Comparison of ENCODE assay signal across 20 cellular contexts in the genomic region with DNA sequence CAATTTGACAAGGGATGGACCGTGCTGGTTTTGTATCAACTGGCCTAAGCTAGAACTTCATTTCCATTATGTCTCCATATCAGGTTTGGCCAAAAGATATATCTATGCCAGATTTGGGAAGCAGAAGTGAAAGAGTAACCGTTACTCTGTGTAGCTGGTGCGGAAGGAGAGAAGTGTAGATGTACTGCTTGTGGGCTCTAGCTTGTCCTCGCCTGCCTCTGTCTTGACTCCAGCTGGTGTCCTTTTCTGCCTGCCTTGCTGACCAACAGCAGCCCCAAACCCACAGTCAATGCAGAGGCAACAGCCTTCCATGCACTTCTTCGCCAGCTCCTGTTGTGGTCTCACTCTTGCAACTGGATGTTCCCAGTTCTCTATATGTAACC.
DNase-seq lines count a peak whose midpoint lies in the region; ATAC-seq and TF ChIP-seq lines count a peak whose summit lies in the region.
"Had no signal": no experiment of that assay in that cellular context is flagged by ENCODE, and none has a peak within 500 bp of the region (broad histone marks: within the 10 kb centered on the region; RNA-seq: fewer than 3 reads in every experiment).

No MANE protein-coding gene starts in this region.

- no peak for TF ChIP-seq POLR2A in testis (IDR thresholded peaks at IDR 0.05)

- no peaks in the 10 kb centered on the region for H3K79me2 ChIP-seq in GM23338 (replicated peaks; ENCODE audit: insufficient read depth)

- WGBS in testis, 2 donors: 53 to 74% methylated on average over 5 of the region's 5 CpGs

- H3K27me3 ChIP-seq in GM23338 (ENCODE audit: insufficient read depth): no peaks in the 10 kb centered on the region
- no peaks in the 10 kb centered on the region for H3K27me3 ChIP-seq in testis
- H3K27me3 ChIP-seq: BE2C, Peyer's patch had no signal

- peaks cover 2% of the 10 kb centered on the region for H3K27me3 Mint-ChIP-seq in GM23338 (ENCODE audit: insufficient read depth, low read depth, poor library complexity)
- H3K27me3 Mint-ChIP-seq in T-helper 2 cell treated with Interferon-gamma antibody and Interleukin-4, amounts not matched to agents 5 μg/mL and 100 μg/mL, for 36 hours (ENCODE audit: low read depth): peaks cover 18% of the 10 kb centered on the region
- no peaks in the 10 kb centered on the region for H3K27me3 Mint-ChIP-seq in activated T-cell treated with anti-CD3 and anti-CD28 coated beads, Interleukin-2, amount 50 U/mL, for 4 hours (ENCODE audit: low read depth)
- H3K27me3 Mint-ChIP-seq in stimulated activated naive CD8-positive, alpha-beta T cell treated with anti-CD3 and anti-CD28 coated beads, Interleukin-15, amount 100 ng/mL, for 72 hours: no peaks in the 10 kb centered on the region

- H3K4me1 ChIP-seq in GM23338 (ENCODE audit: insufficient read depth): no peaks in the 10 kb centered on the region
- H3K4me1 ChIP-seq in testis: no peaks in the 10 kb centered on the region
- H3K4me1 ChIP-seq: BE2C, Peyer's patch had no signal

- no peak for TF ChIP-seq CTCF in GM23338 (conservative IDR thresholded peaks at IDR 0.05; ENCODE audit: low read depth in 2 of 2)
- TF ChIP-seq CTCF in testis (IDR thresholded peaks at IDR 0.05): no peak

- no peaks in the 10 kb centered on the region for H4K20me1 ChIP-seq in GM23338 (replicated peaks; ENCODE audit: insufficient read depth)

- H3K36me3 ChIP-seq in GM23338 (ENCODE audit: insufficient read depth): no peaks in the 10 kb centered on the region
- H3K36me3 ChIP-seq in testis (ENCODE audit: low read depth, missing control alignments): no peaks in the 10 kb centered on the region
- H3K36me3 ChIP-seq: BE2C, Peyer's patch had no signal

- 0 out of 2 replicates have a peak, but pooled peaks cover 4% of the 10 kb centered on the region for H3K9me2 ChIP-seq in GM23338 (ENCODE audit: insufficient read depth)
- H3K9me2 ChIP-seq: SK-N-SH had no signal

- DNase-seq in GM23338 (ENCODE audit: low spot score) (no peak), NOMO-1 treated with dmso at 0.1 percent for 144 hours (lab: John Stamatoyannopoulos, UW; ENCODE audit: unreplicated experiment) (peak; percentile 36), globus pallidus (ENCODE audit: low spot score) (peak; percentile 34), testis (peak; percentile 18)
- DNase-seq in T-helper 2 cell treated with Interferon-gamma antibody and Interleukin-4, amounts not matched to agents 5 μg/mL and 100 μg/mL, for 36 hours (ENCODE audit: low spot score): no peak
- DNase-seq in activated T-cell treated with anti-CD3 and anti-CD28 coated beads, Interleukin-2, amount 50 U/mL, for 4 hours: no peak
- DNase-seq in stimulated activated naive CD8-positive, alpha-beta T cell treated with anti-CD3 and anti-CD28 coated beads, Interleukin-15, amount 100 ng/mL, for 72 hours: no peak
- DNase-seq: BE2C; Calu3; CD4-positive, alpha-beta memory T cell; NCI-H187; NCI-H345; NCI-H526; NK-92 treated with Interleukin-12 subunit alpha and Interleukin-12 subunit beta, amount 100 ng/mL, for 24 hours; Peyer's patch; SHP77; SK-N-SH; T-cell had no signal

- no peaks in the 10 kb centered on the region for H3K36me3 Mint-ChIP-seq in GM23338 (ENCODE audit: low read depth)
- no peaks in the 10 kb centered on the region for H3K36me3 Mint-ChIP-seq in T-helper 2 cell treated with Interferon-gamma antibody and Interleukin-4, amounts not matched to agents 5 μg/mL and 100 μg/mL, for 36 hours (ENCODE audit: low read depth)
- no peaks in the 10 kb centered on the region for H3K36me3 Mint-ChIP-seq in activated T-cell treated with anti-CD3 and anti-CD28 coated beads, Interleukin-2, amount 50 U/mL, for 4 hours (ENCODE audit: insufficient read depth)
- H3K36me3 Mint-ChIP-seq: CD4-positive, alpha-beta memory T cell; T-cell had no signal

- H3K4me1 Mint-ChIP-seq in GM23338: no peaks in the 10 kb centered on the region
- no peaks in the 10 kb centered on the region for H3K4me1 Mint-ChIP-seq in T-helper 2 cell treated with Interferon-gamma antibody and Interleukin-4, amounts not matched to agents 5 μg/mL and 100 μg/mL, for 36 hours (ENCODE audit: low read depth)
- no peaks in the 10 kb centered on the region for H3K4me1 Mint-ChIP-seq in activated T-cell treated with anti-CD3 and anti-CD28 coated beads, Interleukin-2, amount 50 U/mL, for 4 hours (ENCODE audit: low read depth)
- no peaks in the 10 kb centered on the region for H3K4me1 Mint-ChIP-seq in stimulated activated naive CD8-positive, alpha-beta T cell treated with anti-CD3 and anti-CD28 coated beads, Interleukin-15, amount 100 ng/mL, for 72 hours
- H3K4me1 Mint-ChIP-seq: CD4-positive, alpha-beta memory T cell; T-cell had no signal

- no peak overlapping the region for H3K4me3 Mint-ChIP-seq in GM23338
- H3K4me3 Mint-ChIP-seq in T-helper 2 cell treated with Interferon-gamma antibody and Interleukin-4, amounts not matched to agents 5 μg/mL and 100 μg/mL, for 36 hours: no peak overlapping the region
- no peak overlapping the region for H3K4me3 Mint-ChIP-seq in activated T-cell treated with anti-CD3 and anti-CD28 coated beads, Interleukin-2, amount 50 U/mL, for 4 hours
- H3K4me3 Mint-ChIP-seq in stimulated activated naive CD8-positive, alpha-beta T cell treated with anti-CD3 and anti-CD28 coated beads, Interleukin-15, amount 100 ng/mL, for 72 hours: no peak overlapping the region
- H3K4me3 Mint-ChIP-seq: CD4-positive, alpha-beta memory T cell; T-cell had no signal

- no peak overlapping the region for H3K4me2 ChIP-seq in GM23338
- H3K4me2 ChIP-seq: KMS-11, SK-N-SH had no signal

- H3K4me3 ChIP-seq in GM23338: no peak overlapping the region
- H3K4me3 ChIP-seq in testis: peak overlapping the region; percentile 15 to 22
- H3K4me3 ChIP-seq: Peyer's patch had no signal

- H3K9me3 Mint-ChIP-seq in GM23338: no peaks in the 10 kb centered on the region
- H3K9me3 Mint-ChIP-seq in T-helper 2 cell treated with Interferon-gamma antibody and Interleukin-4, amounts not matched to agents 5 μg/mL and 100 μg/mL, for 36 hours: no peaks in the 10 kb centered on the region
- H3K9me3 Mint-ChIP-seq in activated T-cell treated with anti-CD3 and anti-CD28 coated beads, Interleukin-2, amount 50 U/mL, for 4 hours: no peaks in the 10 kb centered on the region
- peaks cover 0 to 10% of the 10 kb centered on the region in 2 donors for H3K9me3 Mint-ChIP-seq in stimulated activated naive CD8-positive, alpha-beta T cell treated with anti-CD3 and anti-CD28 coated beads, Interleukin-15, amount 100 ng/mL, for 72 hours
- H3K9me3 Mint-ChIP-seq: T-cell had no signal

- H2AFZ ChIP-seq in GM23338: peak overlapping the region; percentile 40; the same call in 1 of the 2 replicates

- no peak overlapping the region for H3K27ac Mint-ChIP-seq in GM23338
- H3K27ac Mint-ChIP-seq in T-helper 2 cell treated with Interferon-gamma antibody and Interleukin-4, amounts not matched to agents 5 μg/mL and 100 μg/mL, for 36 hours: no peak overlapping the region
- H3K27ac Mint-ChIP-seq in stimulated activated naive CD8-positive, alpha-beta T cell treated with anti-CD3 and anti-CD28 coated beads, Interleukin-15, amount 100 ng/mL, for 72 hours: no peak overlapping the region
- H3K27ac Mint-ChIP-seq: CD4-positive, alpha-beta memory T cell; T-cell had no signal

- intact Hi-C loops in testis (cut with DNase I; ENCODE audit: low total_unique reads): no loop called here

- no peaks in the 10 kb centered on the region for H3F3A ChIP-seq in GM23338 (replicated peaks; ENCODE audit: low read depth)

- ATAC-seq in GM23338: no peak
- ATAC-seq in activated T-cell treated with anti-CD3 and anti-CD28 coated beads, Interleukin-2, amount 50 U/mL, for 4 hours: no peak
- no peak for ATAC-seq in stimulated activated naive CD8-positive, alpha-beta T cell treated with anti-CD3 and anti-CD28 coated beads, Interleukin-15, amount 100 ng/mL, for 72 hours
- ATAC-seq: HepG2, T-cell had no signal

- no peak overlapping the region for H3K27ac ChIP-seq in GM23338 (ENCODE audit: low read depth)
- H3K27ac ChIP-seq in testis: peak overlapping the region in 1 of 2 donors; percentile 37
- H3K27ac ChIP-seq: KMS-11, Peyer's patch had no signal

- H3K9me3 ChIP-seq in testis: no peaks in the 10 kb centered on the region
- H3K9me3 ChIP-seq: BE2C, Peyer's patch, SK-N-SH had no signal

TF ChIP-seq in GM23338, 12 proteins besides CTCF, POLR2A, EP300 and RAD21 (continues in another document):
- no peak for TF ChIP-seq STAT1 (IDR thresholded peaks at IDR 0.05; ENCODE audit: unreplicated experiment)
- TF ChIP-seq ETS1 (IDR thresholded peaks at IDR 0.05): no peak

Comparison
In these comparisons a context has a peak if more than half of its experiments do, and no peak if none do; other contexts are left out.
1. DNase-seq: peak in NOMO-1 treated with dmso at 0.1 percent for 144 hours (single experiment), globus pallidus (single experiment) and testis (single experiment); none in GM23338 (single experiment), T-helper 2 cell treated with Interferon-gamma antibody and Interleukin-4, amounts not matched to agents 5 μg/mL and 100 μg/mL, for 36 hours (single experiment), activated T-cell treated with anti-CD3 and anti-CD28 coated beads, Interleukin-2, amount 50 U/mL, for 4 hours (single experiment) and stimulated activated naive CD8-positive, alpha-beta T cell treated with anti-CD3 and anti-CD28 coated beads, Interleukin-15, amount 100 ng/mL, for 72 hours (0 of 2).